Comparison of ENCODE assay signal across 20 cellular contexts in the genomic region with DNA sequence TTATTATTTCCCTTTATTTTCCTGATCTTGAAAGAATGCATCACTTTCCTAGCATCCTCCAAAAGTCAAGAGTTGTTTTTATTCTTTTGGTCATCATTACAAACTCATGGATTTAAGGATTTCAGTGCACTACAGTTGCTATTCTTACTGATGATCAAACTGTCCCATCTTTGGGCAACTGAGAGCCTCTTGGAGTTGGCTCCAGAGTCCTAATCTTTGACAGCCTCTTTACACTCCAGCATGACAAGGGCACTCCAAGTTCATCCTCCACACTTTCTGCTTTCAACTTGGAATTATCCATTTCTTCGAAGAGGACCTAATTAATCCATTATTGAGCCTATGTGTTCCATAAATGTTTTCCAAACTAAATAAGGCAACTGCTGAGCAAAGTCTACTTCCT. TPM values are rescaled to one million over a fixed set of nuclear protein-coding genes. Genes with fewer than 3 reads are reported as not detected.
DNase-seq lines count a peak whose midpoint lies in the region; ATAC-seq and TF ChIP-seq lines count a peak whose summit lies in the region.
"Had no signal": no experiment of that assay in that cellular context is flagged by ENCODE, and none has a peak within 500 bp of the region (broad histone marks: within the 10 kb centered on the region; RNA-seq: fewer than 3 reads in every experiment).

No MANE protein-coding gene starts in this region.

- H3K27ac ChIP-seq in cardiac muscle cell (peak overlapping the region; percentile 87), right cardiac atrium (ENCODE audit: low read length) (no peak overlapping the region), osteoblast (ENCODE audit: low read depth, low read length) (peak overlapping the region; percentile 1), aorta (ENCODE audit: low read depth in 1 of 2, low read length in 2 of 2) (peak overlapping the region; percentile 40 to 43)
- H3K27ac ChIP-seq: HL-60 had no signal

- H2AFZ ChIP-seq in osteoblast (ENCODE audit: low read length): no peak overlapping the region

- H3K4me1 Mint-ChIP-seq in activated CD4-positive, alpha-beta T cell treated with anti-CD3 and anti-CD28 coated beads for 36 hours: peaks cover 10% of the 10 kb centered on the region

- POLR2A ChIA-PET in activated CD4-positive, alpha-beta T cell treated with anti-CD3 and anti-CD28 coated beads for 36 hours (lab: Charles Lee): no interaction called here

- no peaks in the 10 kb centered on the region for H3K9me3 Mint-ChIP-seq in activated CD4-positive, alpha-beta T cell treated with anti-CD3 and anti-CD28 coated beads for 36 hours (ENCODE audit: low read depth)
- H3K9me3 Mint-ChIP-seq: CD8-positive, alpha-beta memory T cell had no signal

- H3K27me3 Mint-ChIP-seq in activated CD4-positive, alpha-beta T cell treated with anti-CD3 and anti-CD28 coated beads for 36 hours: peaks cover 19% of the 10 kb centered on the region

- peaks cover 100% of the 10 kb centered on the region for H3K79me2 ChIP-seq in osteoblast (ENCODE audit: insufficient read depth, low read length)

- no peak overlapping the region for H3K4me3 Mint-ChIP-seq in activated CD4-positive, alpha-beta T cell treated with anti-CD3 and anti-CD28 coated beads for 36 hours
- H3K4me3 Mint-ChIP-seq: CD8-positive, alpha-beta memory T cell had no signal

- intact Hi-C loops in right cardiac atrium (cut with DNase I) (no loop called here), aorta (cut with DNase I) (no loop called here)
- intact Hi-C loops in activated CD4-positive, alpha-beta T cell treated with anti-CD3 and anti-CD28 coated beads for 36 hours (cut with DNase I, micrococcal nuclease): no loop called here

- 44% methylated on average over 1 of the region's 1 CpG for WGBS in right cardiac atrium
- 77 to 81% methylated on average over 1 of the region's 1 CpG for WGBS in aorta, 2 donors

- peak overlapping the region; percentile 99 for H3K4me2 ChIP-seq in osteoblast (ENCODE audit: insufficient read depth, low read length)

- TF ChIP-seq CTCF in cardiac muscle cell (IDR thresholded peaks at IDR 0.05; ENCODE audit: low read depth, low read length): no peak
- TF ChIP-seq CTCF in choroid plexus epithelial cell (conservative IDR thresholded peaks at IDR 0.05; ENCODE audit: low read depth, low read length): no peak
- no peak for TF ChIP-seq CTCF in osteoblast (IDR thresholded peaks at IDR 0.05; ENCODE audit: extremely low read depth, low read depth, low read length)

- no peaks in the 10 kb centered on the region for H3K9me3 ChIP-seq in cardiac muscle cell (ENCODE audit: low read depth)
- no peaks in the 10 kb centered on the region for H3K9me3 ChIP-seq in right cardiac atrium (ENCODE audit: control insufficient read depth, low read length)
- H3K9me3 ChIP-seq in osteoblast (ENCODE audit: low read depth, low read length): no peaks in the 10 kb centered on the region
- no peaks in the 10 kb centered on the region for H3K9me3 ChIP-seq in aorta (ENCODE audit: control insufficient read depth, low read length)

- H4K20me1 ChIP-seq in osteoblast (ENCODE audit: insufficient read depth, low read length): peaks cover 38% of the 10 kb centered on the region

- ATAC-seq in right cardiac atrium: no peak
- no peak for ATAC-seq in aorta (ENCODE audit: low FRiP score)
- no peak for ATAC-seq in activated CD4-positive, alpha-beta T cell treated with anti-CD3 and anti-CD28 coated beads for 36 hours
- no peak for ATAC-seq in HG02870 (IDR thresholded peaks at IDR 0.05; ENCODE audit: unreplicated experiment)
- ATAC-seq: HepG2 had no signal

- no peaks in the 10 kb centered on the region for H3K36me3 Mint-ChIP-seq in activated CD4-positive, alpha-beta T cell treated with anti-CD3 and anti-CD28 coated beads for 36 hours (ENCODE audit: low read depth)
- H3K36me3 Mint-ChIP-seq: CD8-positive, alpha-beta memory T cell had no signal

- H3K4me3 ChIP-seq in cardiac muscle cell: peak overlapping the region; percentile 8
- no peak overlapping the region for H3K4me3 ChIP-seq in right cardiac atrium (ENCODE audit: low read length)
- peak overlapping the region; percentile 2 for H3K4me3 ChIP-seq in choroid plexus epithelial cell (ENCODE audit: low read depth, low read length)
- peak overlapping the region; percentile 6 for H3K4me3 ChIP-seq in osteoblast (ENCODE audit: insufficient read depth, low read length)
- no peak overlapping the region for H3K4me3 ChIP-seq in aorta (ENCODE audit: low read length in 2 of 2)

- DNase-seq in cardiac muscle cell (ENCODE audit: low read depth in 1 of 2, low spot score in 1 of 2) (peak in 1 of 2 donors; percentile 42), right cardiac atrium (no peak), choroid plexus epithelial cell (ENCODE audit: low read depth) (no peak), osteoblast (ENCODE audit: insufficient read length, low spot score, missing footprints) (no peak), aorta (no peak), NCI-H187 (lab: John Stamatoyannopoulos, UW) (no peak)
- DNase-seq in activated CD4-positive, alpha-beta T cell treated with anti-CD3 and anti-CD28 coated beads for 36 hours: no peak
- DNase-seq: AML-193; C1 segment of cervical spinal cord; CD8-positive, alpha-beta memory T cell; KBM-7; NCI-H1092; NCI-H146; NCI-H2081 treated with DMSO at 0.1 percent for 48 hours; NCI-H2171 treated with DMSO at 0.1 percent for 48 hours; NCI-H524 treated with DMSO at 0.1 percent for 48 hours had no signal

- H3K36me3 ChIP-seq in cardiac muscle cell (no peaks in the 10 kb centered on the region), osteoblast (ENCODE audit: insufficient read depth, low read length) (peaks cover 25% of the 10 kb centered on the region), aorta (ENCODE audit: control insufficient read depth in 1 of 2, insufficient read depth in 2 of 2, low read length in 1 of 2) (no peaks in the 10 kb centered on the region)

- H3K27ac Mint-ChIP-seq in activated CD4-positive, alpha-beta T cell treated with anti-CD3 and anti-CD28 coated beads for 36 hours: no peak overlapping the region
- H3K27ac Mint-ChIP-seq: CD8-positive, alpha-beta memory T cell had no signal

- peaks cover 53% of the 10 kb centered on the region for H3K4me1 ChIP-seq in cardiac muscle cell (ENCODE audit: low read depth)
- H3K4me1 ChIP-seq in right cardiac atrium (ENCODE audit: control insufficient read depth, insufficient read depth, low read length): peaks cover 4% of the 10 kb centered on the region
- H3K4me1 ChIP-seq in osteoblast (ENCODE audit: insufficient read depth, low read length): peaks cover 44% of the 10 kb centered on the region
- H3K4me1 ChIP-seq in aorta (ENCODE audit: control insufficient read depth in 1 of 2, insufficient read depth in 2 of 2, low read length in 2 of 2): peaks cover 0 to 2% of the 10 kb centered on the region in 2 donors

- H3K27me3 ChIP-seq in cardiac muscle cell (no peaks in the 10 kb centered on the region), right cardiac atrium (ENCODE audit: control insufficient read depth, insufficient read depth) (no peaks in the 10 kb centered on the region), osteoblast (ENCODE audit: insufficient read depth, low read length) (no peaks in the 10 kb centered on the region), aorta (ENCODE audit: control insufficient read depth in 1 of 2, insufficient read depth in 2 of 2, low read length in 1 of 2) (no peaks in the 10 kb centered on the region)

- CTCF ChIA-PET in activated CD4-positive, alpha-beta T cell treated with anti-CD3 and anti-CD28 coated beads for 36 hours (lab: Charles Lee): interaction anchor here (0.9 kb wide), 1 partner anchor 35 kb away, joined by 3 read pairs; no protein-coding TSS in a partner anchor

RNA-seq across cellular contexts. Expression of gene UACA, which starts 5.7 kb away (rescaled TPM):
- 58.7 and 127 TPM in 2 replicates for total RNA-seq in cardiac muscle cell
- 155 and 297 TPM in 2 replicates for polyA plus RNA-seq in cardiac muscle cell
- total RNA-seq in right cardiac atrium: 10 to 100 TPM; 29.7 to 61.6 (median 48.5) TPM
- polyA plus RNA-seq in right cardiac atrium: 28.9 TPM
- total RNA-seq in osteoblast: 158 and 161 TPM in 2 replicates
- total RNA-seq in aorta: 100 to 1,000 TPM; 114 to 132 TPM
- polyA plus RNA-seq in aorta: 100 to 1,000 TPM in 1 of 2 donors, 10 to 100 TPM in 1; 59.6 to 185 TPM
- 1 to 10 TPM; 6.6 TPM for total RNA-seq in activated CD4-positive, alpha-beta T cell treated with anti-CD3 and anti-CD28 coated beads for 36 hours
- total RNA-seq: OCI-LY7 had no signal
- polyA plus RNA-seq: CD8-positive, alpha-beta memory T cell had no signal

Comparison
In these comparisons a context has a peak if more than half of its experiments do, and no peak if none do; other contexts are left out.
1. H3K4me3 ChIP-seq: peak in cardiac muscle cell (single experiment), choroid plexus epithelial cell (single experiment) and osteoblast (single experiment); none in right cardiac atrium (single experiment) and aorta (0 of 2).